1 cellular context compared by ENCODE assay signal in the genomic region with DNA sequence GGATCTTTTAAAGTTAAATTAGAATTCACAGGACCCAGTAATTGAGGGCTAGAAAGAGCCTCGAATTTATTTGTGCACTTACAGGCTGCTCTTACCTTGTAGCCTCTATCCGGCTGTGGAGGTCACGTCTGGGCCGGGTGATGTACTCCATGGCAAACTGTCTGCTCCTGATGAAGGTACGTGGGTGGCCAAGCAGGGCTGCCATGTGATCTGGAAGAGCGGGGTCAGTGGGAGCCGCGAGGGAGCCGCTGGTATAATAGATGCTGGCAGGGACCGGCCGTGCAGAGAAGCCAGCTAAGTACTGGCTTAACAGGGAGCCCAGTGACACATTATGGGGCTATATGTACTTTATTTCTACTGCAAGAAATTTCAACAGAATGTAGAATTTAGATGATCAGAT.
A peak's percentile ranks its signal among the peaks of the same experiment; 100 is the strongest.
TF ChIP-seq lines count a peak whose summit lies in the region.

No MANE protein-coding gene starts in this region.

TF ChIP-seq in HepG2, 621 proteins besides CTCF, POLR2A, EP300 and RAD21:
- TF ChIP-seq, protein P1, sequence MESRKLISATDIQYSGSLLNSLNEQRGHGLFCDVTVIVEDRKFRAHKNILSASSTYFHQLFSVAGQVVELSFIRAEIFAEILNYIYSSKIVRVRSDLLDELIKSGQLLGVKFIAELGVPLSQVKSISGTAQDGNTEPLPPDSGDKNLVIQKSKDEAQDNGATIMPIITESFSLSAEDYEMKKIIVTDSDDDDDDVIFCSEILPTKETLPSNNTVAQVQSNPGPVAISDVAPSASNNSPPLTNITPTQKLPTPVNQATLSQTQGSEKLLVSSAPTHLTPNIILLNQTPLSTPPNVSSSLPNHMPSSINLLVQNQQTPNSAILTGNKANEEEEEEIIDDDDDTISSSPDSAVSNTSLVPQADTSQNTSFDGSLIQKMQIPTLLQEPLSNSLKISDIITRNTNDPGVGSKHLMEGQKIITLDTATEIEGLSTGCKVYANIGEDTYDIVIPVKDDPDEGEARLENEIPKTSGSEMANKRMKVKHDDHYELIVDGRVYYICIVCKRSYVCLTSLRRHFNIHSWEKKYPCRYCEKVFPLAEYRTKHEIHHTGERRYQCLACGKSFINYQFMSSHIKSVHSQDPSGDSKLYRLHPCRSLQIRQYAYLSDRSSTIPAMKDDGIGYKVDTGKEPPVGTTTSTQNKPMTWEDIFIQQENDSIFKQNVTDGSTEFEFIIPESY (CRISPR knock-in tag; IDR thresholded peaks at IDR 0.05): peak; percentile 21; the same call in 1 of the 2 replicates
- TF ChIP-seq, protein P2, sequence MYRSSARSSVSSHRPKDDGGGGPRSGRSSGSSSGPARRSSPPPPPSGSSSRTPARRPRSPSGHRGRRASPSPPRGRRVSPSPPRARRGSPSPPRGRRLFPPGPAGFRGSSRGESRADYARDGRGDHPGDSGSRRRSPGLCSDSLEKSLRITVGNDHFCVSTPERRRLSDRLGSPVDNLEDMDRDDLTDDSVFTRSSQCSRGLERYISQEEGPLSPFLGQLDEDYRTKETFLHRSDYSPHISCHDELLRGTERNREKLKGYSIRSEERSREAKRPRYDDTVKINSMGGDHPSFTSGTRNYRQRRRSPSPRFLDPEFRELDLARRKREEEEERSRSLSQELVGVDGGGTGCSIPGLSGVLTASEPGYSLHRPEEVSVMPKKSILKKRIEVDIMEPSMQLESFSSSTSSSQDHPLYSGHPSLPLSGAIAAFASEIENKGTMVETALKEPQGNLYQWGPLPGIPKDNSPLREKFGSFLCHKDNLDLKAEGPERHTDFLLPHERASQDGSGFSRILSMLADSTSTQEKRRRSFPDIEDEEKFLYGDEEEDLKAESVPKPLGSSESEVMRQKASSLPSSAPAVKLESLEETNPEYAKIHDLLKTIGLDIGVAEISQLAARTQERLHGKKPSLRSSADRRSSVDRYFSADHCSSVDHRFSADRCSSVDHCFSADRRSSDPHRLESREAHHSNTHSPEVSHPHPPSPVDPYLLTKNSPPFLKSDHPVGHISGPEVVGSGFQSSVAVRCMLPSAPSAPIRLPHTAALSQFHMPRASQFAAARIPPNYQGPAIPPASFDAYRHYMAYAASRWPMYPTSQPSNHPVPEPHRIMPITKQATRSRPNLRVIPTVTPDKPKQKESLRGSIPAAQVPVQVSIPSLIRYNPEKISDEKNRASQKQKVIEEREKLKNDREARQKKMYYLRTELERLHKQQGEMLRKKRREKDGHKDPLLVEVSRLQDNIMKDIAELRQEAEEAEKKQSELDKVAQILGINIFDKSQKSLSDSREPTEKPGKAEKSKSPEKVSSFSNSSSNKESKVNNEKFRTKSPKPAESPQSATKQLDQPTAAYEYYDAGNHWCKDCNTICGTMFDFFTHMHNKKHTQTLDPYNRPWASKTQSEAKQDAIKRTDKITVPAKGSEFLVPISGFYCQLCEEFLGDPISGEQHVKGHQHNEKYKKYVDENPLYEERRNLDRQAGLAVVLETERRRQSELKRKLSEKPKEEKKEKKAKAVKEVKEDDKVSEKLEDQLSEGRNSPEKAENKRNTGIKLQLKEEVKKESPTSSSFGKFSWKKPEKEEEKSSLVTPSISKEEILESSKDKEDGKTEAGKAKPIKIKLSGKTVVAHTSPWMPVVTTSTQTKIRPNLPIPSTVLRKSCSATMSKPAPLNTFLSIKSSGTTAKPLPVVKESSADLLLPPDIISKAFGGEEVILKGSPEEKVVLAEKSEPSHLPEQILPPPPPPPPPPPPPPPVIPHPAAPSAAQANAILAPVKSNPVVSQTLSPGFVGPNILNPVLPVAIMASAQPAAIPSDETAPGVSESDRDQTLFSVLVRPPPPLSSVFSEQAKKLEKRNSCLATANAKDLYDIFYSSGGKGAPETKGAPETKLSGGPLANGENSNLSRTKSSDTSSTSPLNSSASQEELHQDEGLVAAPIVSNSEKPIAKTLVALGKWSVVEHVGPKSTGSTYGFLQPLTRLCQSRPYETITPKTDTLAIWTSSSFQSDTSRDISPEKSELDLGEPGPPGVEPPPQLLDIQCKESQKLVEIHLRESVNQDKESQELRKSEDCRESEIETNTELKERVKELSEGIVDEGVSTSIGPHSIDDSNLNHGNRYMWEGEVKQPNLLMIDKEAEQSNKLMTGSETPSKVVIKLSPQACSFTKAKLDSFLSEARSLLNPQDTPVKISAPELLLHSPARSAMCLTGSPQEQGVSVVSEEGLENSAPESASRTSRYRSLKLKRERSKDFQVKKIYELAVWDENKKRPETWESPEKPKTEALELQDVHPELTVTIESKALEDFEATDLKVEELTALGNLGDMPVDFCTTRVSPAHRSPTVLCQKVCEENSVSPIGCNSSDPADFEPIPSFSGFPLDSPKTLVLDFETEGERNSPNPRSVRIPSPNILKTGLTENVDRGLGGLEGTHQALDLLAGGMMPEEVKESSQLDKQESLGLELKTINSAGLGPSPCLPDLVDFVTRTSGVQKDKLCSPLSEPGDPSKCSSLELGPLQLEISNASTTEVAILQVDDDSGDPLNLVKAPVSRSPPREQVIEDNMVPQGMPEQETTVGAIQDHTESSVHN (CRISPR knock-in tag; IDR thresholded peaks at IDR 0.05): no peak
TF ChIP-seq in HepG2: peak in this region for 1.
